Comparison of ENCODE assay signal across 11 cellular contexts in the genomic region with DNA sequence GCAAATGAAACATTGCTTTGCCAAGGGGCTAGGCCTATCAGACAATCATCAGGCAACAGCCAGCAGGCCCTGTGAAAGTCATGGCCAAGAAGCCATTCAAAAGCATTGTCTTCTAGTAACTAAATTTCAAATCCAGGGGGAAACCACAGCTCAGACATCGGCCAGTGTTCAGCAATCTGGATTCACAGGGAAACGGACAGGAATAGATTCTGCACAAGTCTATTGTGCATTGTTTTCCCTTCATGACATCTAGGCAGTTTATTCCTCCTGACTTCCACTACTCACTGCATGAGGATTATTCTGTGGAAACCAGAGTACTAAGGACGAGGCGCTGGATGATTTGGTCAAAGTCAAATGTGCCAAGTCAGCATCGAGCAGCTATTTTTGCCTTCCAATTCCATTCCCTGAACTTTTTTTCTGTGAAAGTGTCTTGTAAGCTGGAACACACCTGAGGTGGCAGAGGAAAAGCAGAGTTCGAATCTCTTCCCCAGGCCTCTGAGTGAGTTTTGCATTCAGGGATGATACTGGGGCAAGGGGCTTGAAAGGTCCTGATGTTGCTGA.
DNase-seq lines count a peak whose midpoint lies in the region; ATAC-seq, FAIRE-seq and TF ChIP-seq lines count a peak whose summit lies in the region.
"Had no signal": no experiment of that assay in that cellular context is flagged by ENCODE, and none has a peak within 500 bp of the region (broad histone marks: within the 10 kb centered on the region; RNA-seq: fewer than 3 reads in every experiment).

No MANE protein-coding gene starts in this region.

- intact Hi-C loops in CD8-positive, alpha-beta T cell (cut with DNase I, micrococcal nuclease): loop anchor here (1.0 to 5.0 kb wide), 6 partner anchors 21 to 176 kb away; partner anchors contain the start of gene ARF6 (in 1 of the 2)
- intact Hi-C loops in PC-3 (cut with micrococcal nuclease) (loop anchor here (1.0 kb wide), 2 partner anchors 20 to 38 kb away; no protein-coding TSS in a partner anchor), aorta (cut with DNase I) (no loop called here)

- TF ChIP-seq CTCF in CD8-positive, alpha-beta T cell (IDR thresholded peaks at IDR 0.05): no peak
- TF ChIP-seq CTCF in PC-3 (conservative IDR thresholded peaks at IDR 0.05; ENCODE audit: low read depth, low read length) (no peak), H1 (IDR thresholded peaks at IDR 0.05; ENCODE audit: control extremely low read depth in 1 of 3, insufficient read depth in 1 of 3, low read depth in 1 of 3, low read length in 3 of 3) (no peak), osteocyte (IDR thresholded peaks at IDR 0.05) (no peak)

- TF ChIP-seq RAD21 in H1 (IDR thresholded peaks at IDR 0.05 in 1 of 2, conservative IDR thresholded peaks at IDR 0.05 in 1 of 2; ENCODE audit: low read depth in 2 of 2, low read length in 2 of 2): no peak

- DNase-seq in CD8-positive, alpha-beta T cell: no peak
- no peak for DNase-seq in PC-3
- DNase-seq in H1 (ENCODE audit: low read depth in 1 of 2, low spot score in 2 of 2): no peak
- DNase-seq in osteocyte (ENCODE audit: extremely low spot score, unreplicated experiment): no peak
- no peak for DNase-seq in NCI-H1436 treated with DMSO at 0.1 percent for 48 hours (lab: John Stamatoyannopoulos, UW)
- no peak for DNase-seq in LoVo (ENCODE audit: low spot score)
- no peak for DNase-seq in aorta
- DNase-seq: GOT3, NCI-H2081 had no signal

- H3K9ac ChIP-seq in PC-3 (ENCODE audit: low read length) (peak overlapping the region; percentile 73), H1 (replicated peaks in 1 of 4; ENCODE audit: extremely low read depth in 1 of 4, low read depth in 3 of 4, low read length in 3 of 4) (no peak overlapping the region)

- POLR2A ChIA-PET in CD8-positive, alpha-beta T cell (lab: Charles Lee): interaction anchor here (0.6 to 1.5 kb wide), 4 partner anchors 41 to 407 kb away, joined by 3 to 5 read pairs (median 3); partner anchors contain the start of gene ARF6
- POLR2A ChIA-PET in PC-3 (lab: Charles Lee; ENCODE audit: unreplicated experiment): interaction anchor here (0.5 to 0.6 kb wide), 2 partner anchors 71 to 405 kb away, joined by 3 read pairs; no protein-coding TSS in a partner anchor
- POLR2A ChIA-PET in H1 (lab: Charles Lee; ENCODE audit: partially characterized antibody): no interaction called here

- peaks cover 69% of the 10 kb centered on the region for H3K4me1 Mint-ChIP-seq in CD8-positive, alpha-beta T cell (ENCODE audit: low read depth)
- peaks cover 27% of the 10 kb centered on the region for H3K4me1 Mint-ChIP-seq in osteocyte (ENCODE audit: unreplicated experiment)

- no peak overlapping the region for H2BK120ac ChIP-seq in H1 (replicated peaks; ENCODE audit: low read depth, low read length)

- BruUV-seq in PC-3 (replicated peaks; lab: Mats Ljungman, UMichigan): no TSS peak

- H3K27me3 ChIP-seq in CD8-positive, alpha-beta T cell (ENCODE audit: insufficient read depth, low read length): no peaks in the 10 kb centered on the region
- H3K27me3 ChIP-seq in PC-3 (ENCODE audit: low read length): no peaks in the 10 kb centered on the region
- no peaks in the 10 kb centered on the region for H3K27me3 ChIP-seq in H1 (replicated peaks in 1 of 4; ENCODE audit: control insufficient read depth in 3 of 4, extremely low read depth in 1 of 4, insufficient read depth in 3 of 4, low read length in 3 of 4)
- no peaks in the 10 kb centered on the region for H3K27me3 ChIP-seq in aorta (ENCODE audit: control insufficient read depth in 1 of 2, insufficient read depth in 2 of 2, low read length in 1 of 2)

- no peak overlapping the region for H3K4ac ChIP-seq in H1 (replicated peaks; ENCODE audit: insufficient read length, low read depth, low read length)

- peaks cover 35% of the 10 kb centered on the region for H3K36me3 Mint-ChIP-seq in CD8-positive, alpha-beta T cell
- no peaks in the 10 kb centered on the region for H3K36me3 Mint-ChIP-seq in osteocyte (ENCODE audit: unreplicated experiment)

- H3K4me2 ChIP-seq in PC-3 (ENCODE audit: low read length) (peak overlapping the region; percentile 68), H1 (ENCODE audit: insufficient read depth in 1 of 2, low read depth in 2 of 2, low read length in 2 of 2) (no peak overlapping the region)

- H3K79me1 ChIP-seq in H1 (ENCODE audit: low read depth, low read length): no peaks in the 10 kb centered on the region

- H4K20me1 ChIP-seq in PC-3 (ENCODE audit: low read length) (no peaks in the 10 kb centered on the region), H1 (replicated peaks in 1 of 2; ENCODE audit: control insufficient read depth in 1 of 2, insufficient read depth in 2 of 2, low read length in 2 of 2) (no peaks in the 10 kb centered on the region)

- H4K91ac ChIP-seq in H1 (replicated peaks; ENCODE audit: insufficient read length, low read length): no peak overlapping the region

- TF ChIP-seq POLR2A in H1 (IDR thresholded peaks at IDR 0.05; ENCODE audit: control extremely low read depth in 1 of 2, low read depth in 2 of 2, low read length in 2 of 2): no peak

- H2BK15ac ChIP-seq in H1 (ENCODE audit: low read length): no peak overlapping the region

- no peak overlapping the region for H2BK20ac ChIP-seq in H1 (ENCODE audit: low read length)

- no peak overlapping the region for H3K23ac ChIP-seq in H1 (ENCODE audit: insufficient read length)

- H3K14ac ChIP-seq in H1 (ENCODE audit: insufficient read length): no peak overlapping the region

- peak overlapping the region; percentile 95 for H3K27ac Mint-ChIP-seq in CD8-positive, alpha-beta T cell
- peak overlapping the region; percentile 11 for H3K27ac Mint-ChIP-seq in osteocyte (ENCODE audit: unreplicated experiment)

- no peaks in the 10 kb centered on the region for H3K9me2 ChIP-seq in PC-3 (replicated peaks; ENCODE audit: low read length)

- 89% methylated on average over 6 of the region's 6 CpGs; no CpG with 5 or more reads in 1 of the 2 experiments for WGBS in H1 (ENCODE audit: extremely low coverage in 1 of 2, insufficient coverage in 1 of 2, insufficient read length in 1 of 2, insufficient replicate concordance in 2 of 2, low coverage in 1 of 2, low lambda C conversion rate in 2 of 2, missing lambda C conversion rate in 1 of 2), 2 experiments
- 80 to 81% methylated on average over 6 of the region's 6 CpGs for WGBS in aorta, 2 donors

- H3K79me2 ChIP-seq in PC-3 (ENCODE audit: low read length) (no peaks in the 10 kb centered on the region), H1 (ENCODE audit: control insufficient read depth in 1 of 2, insufficient read depth in 2 of 2, low read length in 2 of 2) (no peaks in the 10 kb centered on the region)

- H4K5ac ChIP-seq in H1 (ENCODE audit: insufficient read length, low read depth, low read length): no peak overlapping the region

- no peak overlapping the region for H2BK5ac ChIP-seq in H1 (ENCODE audit: low read depth, low read length)

- peak overlapping the region; percentile 16 for H3K4me3 ChIP-seq in CD8-positive, alpha-beta T cell (ENCODE audit: low read depth, low read length)
- no peak overlapping the region for H3K4me3 ChIP-seq in PC-3 (ENCODE audit: low read length)
- H3K4me3 ChIP-seq in H1 (ENCODE audit: extremely low read depth in 1 of 4, insufficient read depth in 2 of 4, low read depth in 3 of 4, low read length in 4 of 4): no peak overlapping the region
- no peak overlapping the region for H3K4me3 ChIP-seq in aorta (ENCODE audit: low read length in 2 of 2)

- H3K27ac ChIP-seq in CD8-positive, alpha-beta T cell (ENCODE audit: low read depth, low read length): peak overlapping the region; percentile 9
- peak overlapping the region; percentile 90 for H3K27ac ChIP-seq in PC-3 (ENCODE audit: low read length)
- H3K27ac ChIP-seq in H1 (ENCODE audit: low read depth, low read length): no peak overlapping the region
- peak overlapping the region in 1 of 2 donors; percentile 22 for H3K27ac ChIP-seq in aorta (ENCODE audit: low read depth in 1 of 2, low read length in 2 of 2)

- H2AK5ac ChIP-seq in H1 (ENCODE audit: low read depth, low read length): no peak overlapping the region

- CTCF ChIA-PET in CD8-positive, alpha-beta T cell (lab: Charles Lee): interaction anchor here (0.7 to 1.8 kb wide), 9 partner anchors 17 to 178 kb away, joined by 3 to 7 read pairs (median 5); no protein-coding TSS in a partner anchor
- CTCF ChIA-PET in PC-3 (lab: Charles Lee) (no interaction called here), H1 (lab: Charles Lee; ENCODE audit: partially characterized antibody) (interaction anchor here (0.8 to 0.9 kb wide), 2 partner anchors 41 to 48 kb away, joined by 3 to 4 read pairs; no protein-coding TSS in a partner anchor)

- peak overlapping the region; percentile 73 for H3K4me3 Mint-ChIP-seq in CD8-positive, alpha-beta T cell
- no peak overlapping the region for H3K4me3 Mint-ChIP-seq in osteocyte (ENCODE audit: unreplicated experiment)

- no peak overlapping the region for H3K56ac ChIP-seq in H1 (replicated peaks; ENCODE audit: insufficient read length, low read depth, low read length)

- no peaks in the 10 kb centered on the region for H3K9me3 ChIP-seq in CD8-positive, alpha-beta T cell (ENCODE audit: low read length)
- H3K9me3 ChIP-seq in PC-3 (ENCODE audit: low read length): no peaks in the 10 kb centered on the region
- no peaks in the 10 kb centered on the region for H3K9me3 ChIP-seq in H1 (ENCODE audit: insufficient read depth in 2 of 2, low read depth in 1 of 2, low read length in 1 of 2)
- no peaks in the 10 kb centered on the region for H3K9me3 ChIP-seq in aorta (ENCODE audit: control insufficient read depth, low read length)

- peaks cover 4% of the 10 kb centered on the region for H3K36me3 ChIP-seq in CD8-positive, alpha-beta T cell (ENCODE audit: insufficient read depth, low read length)
- H3K36me3 ChIP-seq in PC-3 (ENCODE audit: low read depth, low read length): no peaks in the 10 kb centered on the region
- no peaks in the 10 kb centered on the region for H3K36me3 ChIP-seq in H1 (ENCODE audit: control insufficient read depth in 2 of 4, insufficient read depth in 4 of 4, low read length in 3 of 4)
- no peaks in the 10 kb centered on the region for H3K36me3 ChIP-seq in aorta (ENCODE audit: control insufficient read depth in 1 of 2, insufficient read depth in 2 of 2, low read length in 1 of 2)

- no peak for FAIRE-seq in H1 (lab: Jason Lieb, UNC)
- FAIRE-seq: colon had no signal

- no peak overlapping the region for H4K8ac ChIP-seq in H1 (ENCODE audit: extremely low read depth, insufficient read depth, low read length)

- no peaks in the 10 kb centered on the region for H3K9me3 Mint-ChIP-seq in CD8-positive, alpha-beta T cell
- peaks cover 8% of the 10 kb centered on the region for H3K9me3 Mint-ChIP-seq in osteocyte (ENCODE audit: unreplicated experiment)

- H3K18ac ChIP-seq in H1 (ENCODE audit: extremely low read depth, low read length): no peak overlapping the region

- no peaks in the 10 kb centered on the region for H3K23me2 ChIP-seq in H1 (ENCODE audit: low read depth, low read length)

- H2BK12ac ChIP-seq in H1 (ENCODE audit: low read depth, low read length): no peak overlapping the region

- H3K4me1 ChIP-seq in CD8-positive, alpha-beta T cell (ENCODE audit: insufficient read depth, low read length): peaks cover 71% of the 10 kb centered on the region
- H3K4me1 ChIP-seq in PC-3 (ENCODE audit: insufficient read depth, low read length) (peaks cover 66% of the 10 kb centered on the region), H1 (replicated peaks in 1 of 4; ENCODE audit: control insufficient read depth in 3 of 4, insufficient read depth in 4 of 4, low read length in 3 of 4) (no peaks in the 10 kb centered on the region; a peak in 1 of 7 replicates), aorta (ENCODE audit: control insufficient read depth in 1 of 2, insufficient read depth in 2 of 2, low read length in 2 of 2) (peaks cover 0 to 9% of the 10 kb centered on the region in 2 donors)

- TF ChIP-seq EP300 in H1 (IDR thresholded peaks at IDR 0.05; ENCODE audit: borderline replicate concordance in 1 of 2, low read depth in 2 of 2, low read length in 2 of 2): no peak

- H2AFZ ChIP-seq in PC-3 (ENCODE audit: low read length) (peak overlapping the region; percentile 44), H1 (ENCODE audit: low read length) (no peak overlapping the region)

- H3K27me3 Mint-ChIP-seq in CD8-positive, alpha-beta T cell (ENCODE audit: low read depth): no peaks in the 10 kb centered on the region
- H3K27me3 Mint-ChIP-seq in osteocyte (ENCODE audit: unreplicated experiment): no peaks in the 10 kb centered on the region

- peaks cover 37% of the 10 kb centered on the region for H3F3A ChIP-seq in PC-3 (ENCODE audit: low read length, unreplicated experiment)

- no peak for ATAC-seq in CD8-positive, alpha-beta T cell
- no peak for ATAC-seq in PC-3
- no peak for ATAC-seq in HG03108 (IDR thresholded peaks at IDR 0.05; ENCODE audit: unreplicated experiment)
- ATAC-seq in aorta (ENCODE audit: low FRiP score): no peak

Comparison
In these comparisons a context has a peak if more than half of its experiments do, and no peak if none do; other contexts are left out.
1. intact Hi-C loops: an anchor here in CD8-positive, alpha-beta T cell (1.0 to 5.0 kb wide) and PC-3 (1.0 kb wide); none called in aorta.